In genomic region chr5:60493372-60493771, GRCh38 we compare ENCODE assay signal across 26 cellular contexts.
"Had no signal": no experiment of that assay in that cellular context is flagged by ENCODE, and none has a peak within 500 bp of the region (broad histone marks: within the 10 kb centered on the region; RNA-seq: fewer than 3 reads in every experiment).

No MANE protein-coding gene starts in this region.

- H3K9me3 Mint-ChIP-seq: activated naive CD8-positive, alpha-beta T cell treated with anti-CD3 and anti-CD28 coated beads, Interleukin-2, amount 50 U/mL, for 24 hours; activated T-helper 2 cell treated with anti-CD3 and anti-CD28 coated beads, Interferon-gamma antibody, Interleukin-2, Interleukin-4, amounts not matched to agents 10 μg/mL and 5 μg/mL and 100 μg/mL, durations not matched to agents 14 hours and 24 hours and 36 hours; central memory CD8-positive, alpha-beta T cell; natural killer cell treated with Interleukin-12 subunit alpha and Interleukin-12 subunit beta and Interleukin-15 and Interleukin-18, amount 100 ng/mL, for 72 hours; stimulated activated naive CD8-positive, alpha-beta T cell treated with anti-CD3 and anti-CD28 coated beads, Interleukin-15, Interleukin-2, amounts not matched to agents 100 ng/mL and 50 ng/mL, for 24 hours had no signal

- DNase-seq: activated CD4-positive, alpha-beta T cell treated with anti-CD3 and anti-CD28 coated beads for 1 hour; activated CD8-positive, alpha-beta memory T cell treated with anti-CD3 and anti-CD28 coated beads, Interleukin-2, amount 10 ng/mL, durations not matched to agents 7 days and 5 days; activated CD8-positive, alpha-beta T cell treated with anti-CD3 and anti-CD28 coated beads, Interleukin-2, amount 10 ng/mL, durations not matched to agents 7 days and 5 days; activated naive CD8-positive, alpha-beta T cell treated with anti-CD3 and anti-CD28 coated beads, Interleukin-2, amount 50 U/mL, for 24 hours; activated T-cell treated with anti-CD3 and anti-CD28 coated beads, Interleukin-2, amount 50 U/mL, for 48 hours; amygdala; heart right ventricle; left lung; mesendoderm; mucosa of descending colon; posterior cingulate gyrus; right cardiac atrium; stimulated activated CD4-positive, alpha-beta T cell treated with anti-CD3 and anti-CD28 coated beads, Interleukin-4, amount 100 ng/mL, for 1 hour; substantia nigra; T-helper 2 cell; thyroid gland; upper lobe of right lung had no signal

- H3K27ac Mint-ChIP-seq: activated CD8-positive, alpha-beta memory T cell treated with anti-CD3 and anti-CD28 coated beads, Interleukin-2, amount 10 ng/mL, durations not matched to agents 7 days and 5 days; activated CD8-positive, alpha-beta T cell treated with anti-CD3 and anti-CD28 coated beads, Interleukin-2, amount 10 ng/mL, durations not matched to agents 7 days and 5 days; activated naive CD4-positive, alpha-beta T cell treated with anti-CD3 and anti-CD28 coated beads, Interleukin-2, amount 50 U/mL, for 24 hours; activated naive CD8-positive, alpha-beta T cell treated with anti-CD3 and anti-CD28 coated beads, Interleukin-2, amount 50 U/mL, for 24 hours; activated T-helper 2 cell treated with anti-CD3 and anti-CD28 coated beads, Interferon-gamma antibody, Interleukin-2, Interleukin-4, amounts not matched to agents 10 μg/mL and 5 μg/mL and 100 μg/mL, durations not matched to agents 14 hours and 24 hours and 36 hours; natural killer cell treated with Interleukin-12 subunit alpha and Interleukin-12 subunit beta and Interleukin-15 and Interleukin-18, amount 100 ng/mL, for 72 hours; stimulated activated effector memory CD8-positive, alpha-beta T cell treated with anti-CD3 and anti-CD28 coated beads, Interleukin-12 subunit alpha, Interleukin-12 subunit beta, amount 100 ng/mL, for 72 hours; stimulated activated naive CD8-positive, alpha-beta T cell treated with anti-CD3 and anti-CD28 coated beads, Interleukin-15, Interleukin-2, amounts not matched to agents 100 ng/mL and 50 ng/mL, for 24 hours had no signal

- H3K27me3 Mint-ChIP-seq: activated CD8-positive, alpha-beta memory T cell treated with anti-CD3 and anti-CD28 coated beads, Interleukin-2, amount 10 ng/mL, durations not matched to agents 7 days and 5 days; activated naive CD4-positive, alpha-beta T cell treated with anti-CD3 and anti-CD28 coated beads, Interleukin-2, amount 50 U/mL, for 24 hours; activated naive CD8-positive, alpha-beta T cell treated with anti-CD3 and anti-CD28 coated beads, Interleukin-2, amount 50 U/mL, for 24 hours; central memory CD8-positive, alpha-beta T cell; natural killer cell treated with Interleukin-12 subunit alpha and Interleukin-12 subunit beta and Interleukin-15 and Interleukin-18, amount 100 ng/mL, for 72 hours; stimulated activated naive CD8-positive, alpha-beta T cell treated with anti-CD3 and anti-CD28 coated beads, Interleukin-15, Interleukin-2, amounts not matched to agents 100 ng/mL and 50 ng/mL, for 24 hours had no signal

- H3K27ac ChIP-seq: heart right ventricle, left lung, thyroid gland, upper lobe of right lung had no signal

- H3K9me3 ChIP-seq: esophagus muscularis mucosa, left lung, mucosa of descending colon, thyroid gland, upper lobe of right lung had no signal

- H3K27me3 ChIP-seq: foreskin keratinocyte, heart right ventricle, left lung, thyroid gland, upper lobe of right lung had no signal

- H3K4me3 ChIP-seq: esophagus muscularis mucosa, heart right ventricle, left lung, lung, mucosa of descending colon, thyroid gland, upper lobe of right lung had no signal

- H3K36me3 ChIP-seq: esophagus muscularis mucosa, heart right ventricle, left lung, thyroid gland, upper lobe of right lung had no signal

- ATAC-seq: activated CD8-positive, alpha-beta memory T cell treated with anti-CD3 and anti-CD28 coated beads, Interleukin-2, amount 10 ng/mL, durations not matched to agents 7 days and 5 days; activated CD8-positive, alpha-beta T cell treated with anti-CD3 and anti-CD28 coated beads, Interleukin-2, amount 10 ng/mL, durations not matched to agents 7 days and 5 days; activated naive CD8-positive, alpha-beta T cell treated with anti-CD3 and anti-CD28 coated beads, Interleukin-2, amount 50 U/mL, for 24 hours; heart right ventricle; left lung; mucosa of descending colon; natural killer cell treated with Interleukin-12 subunit alpha and Interleukin-12 subunit beta and Interleukin-15 and Interleukin-18, amount 100 ng/mL, for 72 hours; right cardiac atrium; stimulated activated effector memory CD8-positive, alpha-beta T cell treated with anti-CD3 and anti-CD28 coated beads, Interleukin-12 subunit alpha, Interleukin-12 subunit beta, amount 100 ng/mL, for 72 hours; upper lobe of right lung had no signal

- H3K4me1 Mint-ChIP-seq: activated CD8-positive, alpha-beta memory T cell treated with anti-CD3 and anti-CD28 coated beads, Interleukin-2, amount 10 ng/mL, durations not matched to agents 7 days and 5 days; activated naive CD4-positive, alpha-beta T cell treated with anti-CD3 and anti-CD28 coated beads, Interleukin-2, amount 50 U/mL, for 24 hours; activated naive CD8-positive, alpha-beta T cell treated with anti-CD3 and anti-CD28 coated beads, Interleukin-2, amount 50 U/mL, for 24 hours; central memory CD8-positive, alpha-beta T cell; stimulated activated effector memory CD8-positive, alpha-beta T cell treated with anti-CD3 and anti-CD28 coated beads, Interleukin-12 subunit alpha, Interleukin-12 subunit beta, amount 100 ng/mL, for 72 hours had no signal

- H3K4me1 ChIP-seq: heart right ventricle, left lung, thyroid gland, upper lobe of right lung had no signal

- H3K4me3 Mint-ChIP-seq: activated CD8-positive, alpha-beta memory T cell treated with anti-CD3 and anti-CD28 coated beads, Interleukin-2, amount 10 ng/mL, durations not matched to agents 7 days and 5 days; activated CD8-positive, alpha-beta T cell treated with anti-CD3 and anti-CD28 coated beads, Interleukin-2, amount 10 ng/mL, durations not matched to agents 7 days and 5 days; activated naive CD4-positive, alpha-beta T cell treated with anti-CD3 and anti-CD28 coated beads, Interleukin-2, amount 50 U/mL, for 24 hours; activated naive CD8-positive, alpha-beta T cell treated with anti-CD3 and anti-CD28 coated beads, Interleukin-2, amount 50 U/mL, for 24 hours; central memory CD8-positive, alpha-beta T cell; natural killer cell treated with Interleukin-12 subunit alpha and Interleukin-12 subunit beta and Interleukin-15 and Interleukin-18, amount 100 ng/mL, for 72 hours; stimulated activated effector memory CD8-positive, alpha-beta T cell treated with anti-CD3 and anti-CD28 coated beads, Interleukin-12 subunit alpha, Interleukin-12 subunit beta, amount 100 ng/mL, for 72 hours; stimulated activated naive CD8-positive, alpha-beta T cell treated with anti-CD3 and anti-CD28 coated beads, Interleukin-15, Interleukin-2, amounts not matched to agents 100 ng/mL and 50 ng/mL, for 24 hours had no signal

- H3K36me3 Mint-ChIP-seq: activated CD8-positive, alpha-beta memory T cell treated with anti-CD3 and anti-CD28 coated beads, Interleukin-2, amount 10 ng/mL, durations not matched to agents 7 days and 5 days; activated naive CD4-positive, alpha-beta T cell treated with anti-CD3 and anti-CD28 coated beads, Interleukin-2, amount 50 U/mL, for 24 hours; natural killer cell treated with Interleukin-12 subunit alpha and Interleukin-12 subunit beta and Interleukin-15 and Interleukin-18, amount 100 ng/mL, for 72 hours; stimulated activated effector memory CD8-positive, alpha-beta T cell treated with anti-CD3 and anti-CD28 coated beads, Interleukin-12 subunit alpha, Interleukin-12 subunit beta, amount 100 ng/mL, for 72 hours had no signal
